ENCODE assay signal across 8 cellular contexts in genomic region chr7:141737836-141738591, GRCh38. TPM values are rescaled to one million over a fixed set of nuclear protein-coding genes. Genes with fewer than 3 reads are reported as not detected.
DNase-seq lines count a peak whose midpoint lies in the region; ATAC-seq and TF ChIP-seq lines count a peak whose summit lies in the region.

SSBP1 (plus strand) TSS chr7:141738358; CDS start chr7:141739167, 809 bp downstream.

- no peaks in the 10 kb centered on the region for H3K9me3 ChIP-seq in heart left ventricle
- no peaks in the 10 kb centered on the region for H3K9me3 ChIP-seq in upper lobe of right lung

- peak in 1 of 2 donors; percentile 46 for TF ChIP-seq POLR2A in heart left ventricle (IDR thresholded peaks at IDR 0.05)

- ATAC-seq in HG02763 (IDR thresholded peaks at IDR 0.05; ENCODE audit: unreplicated experiment) (peak; percentile 92), heart left ventricle (peak; percentile 94 to 98 (median 96)), upper lobe of right lung (peak; percentile 97)

- intact Hi-C loops in heart left ventricle (cut with DNase I) (loop anchor here in 9 of 10 donors (2.0 to 10.0 kb wide), 7 partner anchors 35 to 186 kb away; partner anchors contain the start of genes AGK (in 1 of the 9) and DENND11 (in 1 of the 9)), posterior cingulate gyrus (cut with DNase I) (loop anchor here (1.0 to 5.0 kb wide), 3 partner anchors 36 to 186 kb away; partner anchors contain the start of genes AGK and DENND11), upper lobe of right lung (cut with DNase I) (no loop called here)

- WGBS in adipose tissue, 3 donors, result 1 to 2% (median 2%) methylated on average over 46 of the region's 46 CpGs
- WGBS in heart left ventricle, 4 donors, result 2 to 4% (median 3%) methylated on average over 45 to 46 of the region's 46 CpGs

- DNase-seq in NCI-H1417 treated with DMSO at 0.1 percent for 48 hours (lab: John Stamatoyannopoulos, UW) (peak; percentile 97), T follicular helper cell (ENCODE audit: low read depth) (peak; percentile 89), heart left ventricle (peak; percentile 90 to 92 (median 92)), posterior cingulate gyrus (peak; percentile 85 to 98 (median 90)), upper lobe of right lung (peak; percentile 93)

- peak; percentile 78 for TF ChIP-seq CTCF in GM12873 (IDR thresholded peaks at IDR 0.05; ENCODE audit: insufficient read depth, low read depth, low read length, missing control alignments)
- peak; percentile 53 to 93 (median 73) for TF ChIP-seq CTCF in heart left ventricle (IDR thresholded peaks at IDR 0.05)
- TF ChIP-seq CTCF in upper lobe of right lung (IDR thresholded peaks at IDR 0.05), result peak; percentile 75

- H3K27ac ChIP-seq in adipose tissue (ENCODE audit: low read depth, low read length) (no peak within 1 kb of the TSS), heart left ventricle (peak within 1 kb of the TSS in 11 of 12 donors; percentile 70 to 87 (median 82)), upper lobe of right lung (peak within 1 kb of the TSS; percentile 90)

- H3K27me3 ChIP-seq in heart left ventricle (no peaks in the 10 kb centered on the region), upper lobe of right lung (no peaks in the 10 kb centered on the region)

- peaks cover 0 to 31% (median 17%) of the 10 kb centered on the region in 12 donors for H3K4me1 ChIP-seq in heart left ventricle
- peaks cover 20% of the 10 kb centered on the region for H3K4me1 ChIP-seq in upper lobe of right lung

- H3K4me3 ChIP-seq in heart left ventricle (peak within 1 kb of the TSS; percentile 63 to 84 (median 72)), upper lobe of right lung (peak within 1 kb of the TSS; percentile 58)

- peaks cover 0 to 39% (median 30%) of the 10 kb centered on the region in 9 donors for H3K36me3 ChIP-seq in heart left ventricle
- peaks cover 34% of the 10 kb centered on the region for H3K36me3 ChIP-seq in upper lobe of right lung

RNA-seq across cellular contexts. Expression of gene SSBP1, which starts in this region (rescaled TPM):
- 100 to 1,000 TPM in 2 of 3 donors, 10 to 100 TPM in 1; 78.6 to 169 (median 150) TPM for polyA plus RNA-seq in adipose tissue
- 100 to 1,000 TPM in 6 of 9 donors, 10 to 100 TPM in 3; 95.5 to 120 (median 104) TPM for total RNA-seq in heart left ventricle
- polyA plus RNA-seq in heart left ventricle, result 100 to 1,000 TPM; 252 to 268 TPM
- 64.9 TPM for total RNA-seq in upper lobe of right lung
